In genomic region chr2:217687771-217688170, GRCh38 we compare ENCODE assay signal across 15 cellular contexts.
"Had no signal": no experiment of that assay in that cellular context is flagged by ENCODE, and none has a peak within 500 bp of the region (broad histone marks: within the 10 kb centered on the region; RNA-seq: fewer than 3 reads in every experiment).

No MANE protein-coding gene starts in this region.

- H3K36me3 ChIP-seq: neural progenitor cell had no signal

- H3K27me3 ChIP-seq: neural progenitor cell had no signal

- H3K27ac Mint-ChIP-seq: activated T-helper 1 cell treated with anti-CD3 and anti-CD28 coated beads, Interleukin-12 subunit alpha, Interleukin-12 subunit beta, Interleukin-2, Interleukin-4 antibody, amounts not matched to agents 30 ng/mL and 10 ng/mL and 1 ng/mL, durations not matched to agents 14 hours and 24 hours and 36 hours; effector memory CD8-positive, alpha-beta T cell; immature natural killer cell; neural progenitor cell; stimulated activated memory B cell treated with anti-CD40 and anti-IgM and Interleukin-4, amounts not matched to agents 10 μg/mL and 1 μg/mL and 100 μg/mL, for 72 hours; T-cell had no signal

- DNase-seq: activated CD4-positive, alpha-beta T cell treated with anti-CD3 and anti-CD28 coated beads, Interleukin-2, amount 50 U/mL, for 1 hour; aorta; dermis blood vessel endothelial cell; effector memory CD8-positive, alpha-beta T cell; glutamatergic neuron; immature natural killer cell; midbrain; stimulated activated CD4-positive, alpha-beta T cell treated with anti-CD3 and anti-CD28 coated beads, Interleukin-2, amount 100 ng/mL, for 48 hours; T-cell; T-helper 9 cell had no signal

- ATAC-seq: effector memory CD8-positive, alpha-beta T cell; stimulated activated memory B cell treated with anti-CD40 and anti-IgM and Interleukin-4, amounts not matched to agents 10 μg/mL and 1 μg/mL and 100 μg/mL, for 72 hours; T-cell had no signal

- H3K4me1 Mint-ChIP-seq: immature natural killer cell; stimulated activated memory B cell treated with anti-CD40 and anti-IgM and Interleukin-4, amounts not matched to agents 10 μg/mL and 1 μg/mL and 100 μg/mL, for 72 hours; T-cell had no signal

- H3K4me3 Mint-ChIP-seq: activated T-helper 1 cell treated with anti-CD3 and anti-CD28 coated beads, Interleukin-12 subunit alpha, Interleukin-12 subunit beta, Interleukin-2, Interleukin-4 antibody, amounts not matched to agents 30 ng/mL and 10 ng/mL and 1 ng/mL, durations not matched to agents 14 hours and 24 hours and 36 hours; effector memory CD8-positive, alpha-beta T cell; immature natural killer cell; neural progenitor cell; stimulated activated memory B cell treated with anti-CD40 and anti-IgM and Interleukin-4, amounts not matched to agents 10 μg/mL and 1 μg/mL and 100 μg/mL, for 72 hours; T-cell had no signal

- H3K27ac ChIP-seq: epithelial cell of prostate, neural progenitor cell had no signal

- H3K4me3 ChIP-seq: lung, neural progenitor cell had no signal

- H3K9me3 Mint-ChIP-seq: activated T-helper 1 cell treated with anti-CD3 and anti-CD28 coated beads, Interleukin-12 subunit alpha, Interleukin-12 subunit beta, Interleukin-2, Interleukin-4 antibody, amounts not matched to agents 30 ng/mL and 10 ng/mL and 1 ng/mL, durations not matched to agents 14 hours and 24 hours and 36 hours; effector memory CD8-positive, alpha-beta T cell; immature natural killer cell; stimulated activated memory B cell treated with anti-CD40 and anti-IgM and Interleukin-4, amounts not matched to agents 10 μg/mL and 1 μg/mL and 100 μg/mL, for 72 hours; T-cell had no signal

- H3K4me1 ChIP-seq: neural progenitor cell had no signal

- H3K36me3 Mint-ChIP-seq: immature natural killer cell; neural progenitor cell; stimulated activated memory B cell treated with anti-CD40 and anti-IgM and Interleukin-4, amounts not matched to agents 10 μg/mL and 1 μg/mL and 100 μg/mL, for 72 hours; T-cell had no signal
